ENCODE assay signal across 15 cellular contexts in the genomic region with DNA sequence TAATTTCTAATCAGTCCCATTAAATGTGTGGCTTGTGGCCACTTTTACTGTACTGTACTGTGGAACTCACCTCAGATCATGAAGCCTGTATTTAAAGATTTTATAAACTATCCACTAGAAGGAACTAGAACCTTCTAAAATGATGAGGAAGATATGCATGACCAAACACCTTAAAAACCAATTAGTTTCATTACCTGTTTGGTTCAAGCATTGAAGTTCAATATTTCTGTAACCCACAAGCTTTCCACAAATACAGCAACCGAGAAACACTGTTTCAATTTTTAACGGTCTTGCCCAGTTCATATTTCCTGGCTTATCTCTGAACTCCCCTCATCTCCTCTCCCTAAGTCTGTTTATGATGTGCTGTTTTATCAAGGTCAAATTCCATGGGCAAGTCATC.
DNase-seq lines count a peak whose midpoint lies in the region; ATAC-seq, FAIRE-seq and TF ChIP-seq lines count a peak whose summit lies in the region.
"Had no signal": no experiment of that assay in that cellular context is flagged by ENCODE, and none has a peak within 500 bp of the region (broad histone marks: within the 10 kb centered on the region; RNA-seq: fewer than 3 reads in every experiment).

No MANE protein-coding gene starts in this region.

- H3K4me1 ChIP-seq in effector memory CD4-positive, alpha-beta T cell (ENCODE audit: control insufficient read depth, insufficient read depth, low read length, poor library complexity, severe bottlenecking), result no peaks in the 10 kb centered on the region
- H3K4me1 ChIP-seq in esophagus squamous epithelium, result no peaks in the 10 kb centered on the region

- no peak overlapping the region for H3K4me3 ChIP-seq in effector memory CD4-positive, alpha-beta T cell (ENCODE audit: insufficient read depth, low read depth, low read length, poor library complexity, severe bottlenecking)
- no peak overlapping the region for H3K4me3 ChIP-seq in esophagus squamous epithelium
- H3K4me3 ChIP-seq: SJSA1 had no signal

- 53 to 72% methylated on average over 2 of the region's 2 CpGs for WGBS in esophagus squamous epithelium, 2 donors

- no peak for DNase-seq in effector memory CD4-positive, alpha-beta T cell
- DNase-seq in esophagus squamous epithelium (lab: John Stamatoyannopoulos, UW) (no peak), NCI-H2107 treated with DMSO at 0.1 percent for 48 hours (lab: John Stamatoyannopoulos, UW; ENCODE audit: unreplicated experiment) (no peak), GM12892 (ENCODE audit: insufficient read length) (no peak)
- DNase-seq: activated CD4-positive, CD25-positive, alpha-beta regulatory T cell; GDM1; immature natural killer cell; NCI-H446; nephron progenitor cell; stimulated activated CD4-positive, alpha-beta T cell treated with anti-CD3 and anti-CD28 coated beads, Interleukin-12 subunit alpha, Interleukin-12 subunit beta, amount 100 ng/mL, for 4 hours had no signal

- no peak overlapping the region for H3K27ac ChIP-seq in effector memory CD4-positive, alpha-beta T cell (ENCODE audit: insufficient read depth, low read length, poor library complexity, severe bottlenecking)
- no peak overlapping the region for H3K27ac ChIP-seq in esophagus squamous epithelium
- H3K27ac ChIP-seq: SJSA1 had no signal

- no peaks in the 10 kb centered on the region for H3K9me3 ChIP-seq in effector memory CD4-positive, alpha-beta T cell (ENCODE audit: control insufficient read depth, low read length)
- H3K9me3 ChIP-seq in esophagus squamous epithelium, result no peaks in the 10 kb centered on the region
- H3K9me3 ChIP-seq: SJSA1 had no signal

- intact Hi-C loops in esophagus squamous epithelium (cut with DNase I), result no loop called here

- no peaks in the 10 kb centered on the region for H3K36me3 ChIP-seq in effector memory CD4-positive, alpha-beta T cell (ENCODE audit: control insufficient read depth, insufficient read depth, low read length)
- H3K36me3 ChIP-seq in esophagus squamous epithelium, result no peaks in the 10 kb centered on the region
- H3K36me3 ChIP-seq: SJSA1 had no signal

- no peaks in the 10 kb centered on the region for H3K27me3 ChIP-seq in effector memory CD4-positive, alpha-beta T cell (replicated peaks; ENCODE audit: control insufficient read depth, insufficient read depth, low read length, poor library complexity, severe bottlenecking)
- no peaks in the 10 kb centered on the region for H3K27me3 ChIP-seq in esophagus squamous epithelium
- H3K27me3 ChIP-seq: SJSA1 had no signal

- no peak for TF ChIP-seq CTCF in esophagus squamous epithelium (IDR thresholded peaks at IDR 0.05)

- no peak for FAIRE-seq in GM12892 (lab: Jason Lieb, UNC)

- TF ChIP-seq POLR2A in esophagus squamous epithelium (IDR thresholded peaks at IDR 0.05), result no peak
- TF ChIP-seq POLR2A in GM12892 (IDR thresholded peaks at IDR 0.05; ENCODE audit: low read depth, low read length), result no peak

- ATAC-seq in GM18502 (IDR thresholded peaks at IDR 0.05; ENCODE audit: poor library complexity, unreplicated experiment), result peak; percentile 87
- peak; percentile 79 for ATAC-seq in GM19467 (IDR thresholded peaks at IDR 0.05; ENCODE audit: unreplicated experiment)
- ATAC-seq in HG02884 (IDR thresholded peaks at IDR 0.05; ENCODE audit: unreplicated experiment), result peak; percentile 75
- peak; percentile 73 for ATAC-seq in HG03521 (IDR thresholded peaks at IDR 0.05; ENCODE audit: unreplicated experiment)
